In the genomic region with DNA sequence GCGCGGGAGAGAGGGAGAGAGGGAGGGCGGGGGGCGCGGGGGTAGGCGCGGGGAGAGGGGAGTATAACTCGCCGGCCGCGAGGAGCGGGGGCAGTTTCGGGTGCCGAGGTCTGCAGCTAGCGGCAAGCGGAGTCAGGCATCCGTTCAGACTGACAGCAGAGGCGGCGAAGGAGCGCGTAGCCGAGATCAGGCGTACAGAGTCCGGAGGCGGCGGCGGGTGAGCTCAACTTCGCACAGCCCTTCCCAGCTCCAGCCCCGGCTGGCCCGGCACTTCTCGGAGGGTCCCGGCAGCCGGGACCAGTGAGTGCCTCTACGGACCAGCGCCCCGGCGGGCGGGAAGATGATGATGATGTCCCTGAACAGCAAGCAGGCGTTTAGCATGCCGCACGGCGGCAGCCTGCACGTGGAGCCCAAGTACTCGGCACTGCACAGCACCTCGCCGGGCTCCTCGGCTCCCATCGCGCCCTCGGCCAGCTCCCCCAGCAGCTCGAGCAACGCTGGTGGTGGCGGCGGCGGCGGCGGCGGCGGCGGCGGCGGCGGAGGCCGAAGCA, we compare ENCODE assay signal across 9 cellular contexts. TPM values are rescaled to one million over a fixed set of nuclear protein-coding genes. Genes with fewer than 3 reads are reported as not detected.
DNase-seq lines count a peak whose midpoint lies in the region; ATAC-seq and TF ChIP-seq lines count a peak whose summit lies in the region.
"Had no signal": no experiment of that assay in that cellular context is flagged by ENCODE, and none has a peak within 500 bp of the region (broad histone marks: within the 10 kb centered on the region; RNA-seq: fewer than 3 reads in every experiment).

A gene with protein sequence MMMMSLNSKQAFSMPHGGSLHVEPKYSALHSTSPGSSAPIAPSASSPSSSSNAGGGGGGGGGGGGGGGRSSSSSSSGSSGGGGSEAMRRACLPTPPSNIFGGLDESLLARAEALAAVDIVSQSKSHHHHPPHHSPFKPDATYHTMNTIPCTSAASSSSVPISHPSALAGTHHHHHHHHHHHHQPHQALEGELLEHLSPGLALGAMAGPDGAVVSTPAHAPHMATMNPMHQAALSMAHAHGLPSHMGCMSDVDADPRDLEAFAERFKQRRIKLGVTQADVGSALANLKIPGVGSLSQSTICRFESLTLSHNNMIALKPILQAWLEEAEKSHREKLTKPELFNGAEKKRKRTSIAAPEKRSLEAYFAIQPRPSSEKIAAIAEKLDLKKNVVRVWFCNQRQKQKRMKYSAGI (plus strand): TSS at position 93 of the 551 bp plus-strand sequence. CDS start 248 bp downstream, at position 341.

- H3K27ac Mint-ChIP-seq in immature natural killer cell: no peak within 1 kb of the TSS
- H3K27ac Mint-ChIP-seq in type B pancreatic cell: no peak within 1 kb of the TSS

- H3K4me1 Mint-ChIP-seq in immature natural killer cell (peaks cover 9 to 12% of the 10 kb centered on the region in 2 donors), type B pancreatic cell (ENCODE audit: unreplicated experiment) (peaks cover 19% of the 10 kb centered on the region)

- 1 to 4% (median 2%) methylated on average over 37 to 64 of the region's 64 CpGs for WGBS in heart left ventricle, 4 donors

- peaks cover 22 to 51% (median 47%) of the 10 kb centered on the region in 3 donors for H3K27me3 Mint-ChIP-seq in immature natural killer cell (ENCODE audit: low read depth in 3 of 3)
- peaks cover 98% of the 10 kb centered on the region for H3K27me3 Mint-ChIP-seq in type B pancreatic cell

- TF ChIP-seq POLR2A in heart left ventricle (IDR thresholded peaks at IDR 0.05): no peak

- no peak for ATAC-seq in heart left ventricle

- peaks cover 6 to 40% (median 7%) of the 10 kb centered on the region in 6 donors for H3K9me3 Mint-ChIP-seq in immature natural killer cell
- no peaks in the 10 kb centered on the region for H3K9me3 Mint-ChIP-seq in type B pancreatic cell

- DNase-seq in heart left ventricle: no peak
- DNase-seq in cardiac septum (ENCODE audit: low spot score): no peak
- DNase-seq in activated T-cell treated with anti-CD3 and anti-CD28 coated beads, Interleukin-2, amount 50 U/mL, for 48 hours: peak; percentile 41 to 54
- no peak for DNase-seq in immature natural killer cell
- peak; percentile 68 for DNase-seq in type B pancreatic cell (ENCODE audit: extremely low spot score, unreplicated experiment)
- DNase-seq in OCI-M1 (lab: John Stamatoyannopoulos, UW): no peak
- DNase-seq in KG1 (lab: John Stamatoyannopoulos, UW): no peak
- DNase-seq in activated gamma-delta T cell (lab: John Stamatoyannopoulos, UW): no peak

- intact Hi-C loops in heart left ventricle (cut with DNase I): loop anchor here in 2 of 10 donors (5.0 to 10.0 kb wide), 2 partner anchors 294 to 297 kb away; no protein-coding TSS in a partner anchor
- intact Hi-C loops in cardiac septum (cut with DNase I): no loop called here

- H3K4me3 Mint-ChIP-seq in immature natural killer cell (peak within 1 kb of the TSS in 4 of 5 donors; percentile 48 to 64 (median 58)), type B pancreatic cell (peak within 1 kb of the TSS; percentile 82)

- H3K36me3 Mint-ChIP-seq in immature natural killer cell (peaks cover 0 to 7% (median 3%) of the 10 kb centered on the region in 3 donors), type B pancreatic cell (no peaks in the 10 kb centered on the region)

- peaks cover 0 to 23% (median 10%) of the 10 kb centered on the region in 12 donors for H3K4me1 ChIP-seq in heart left ventricle

- H3K4me3 ChIP-seq in heart left ventricle: peak within 1 kb of the TSS in 8 of 12 donors; percentile 3 to 26 (median 8)

- H3K27me3 ChIP-seq in heart left ventricle: peaks cover 30 to 97% (median 69%) of the 10 kb centered on the region in 9 donors

- H3K27ac ChIP-seq in heart left ventricle: no peak within 1 kb of the TSS

- H3K9me3 ChIP-seq in heart left ventricle: no peaks in the 10 kb centered on the region

- TF ChIP-seq CTCF in heart left ventricle (IDR thresholded peaks at IDR 0.05) (no peak), type B pancreatic cell (conservative IDR thresholded peaks at IDR 0.05) (no peak)

- no peaks in the 10 kb centered on the region for H3K36me3 ChIP-seq in heart left ventricle

RNA-seq across cellular contexts. Expression of the gene that starts here (rescaled TPM):
- total RNA-seq in heart left ventricle (not detected), cardiac septum (not detected), type B pancreatic cell (ENCODE audit: low replicate concordance) (0.19 TPM in 2 replicates)
- polyA plus RNA-seq in heart left ventricle (not detected), immature natural killer cell (not detected)
- total RNA-seq: pulmonary artery endothelial cell had no signal

Comparison
In these comparisons a context has a peak if more than half of its experiments do, and no peak if none do; other contexts are left out.
1. Peak in DNase-seq in type B pancreatic cell; RNA of the gene not detected or under 1 TPM.
2. DNase-seq: peak in activated T-cell treated with anti-CD3 and anti-CD28 coated beads, Interleukin-2, amount 50 U/mL, for 48 hours (2 of 2); none in heart left ventricle (0 of 5), cardiac septum (single experiment), immature natural killer cell (0 of 3), OCI-M1 (single experiment), KG1 (single experiment) and activated gamma-delta T cell (single experiment).